In the genomic region with DNA sequence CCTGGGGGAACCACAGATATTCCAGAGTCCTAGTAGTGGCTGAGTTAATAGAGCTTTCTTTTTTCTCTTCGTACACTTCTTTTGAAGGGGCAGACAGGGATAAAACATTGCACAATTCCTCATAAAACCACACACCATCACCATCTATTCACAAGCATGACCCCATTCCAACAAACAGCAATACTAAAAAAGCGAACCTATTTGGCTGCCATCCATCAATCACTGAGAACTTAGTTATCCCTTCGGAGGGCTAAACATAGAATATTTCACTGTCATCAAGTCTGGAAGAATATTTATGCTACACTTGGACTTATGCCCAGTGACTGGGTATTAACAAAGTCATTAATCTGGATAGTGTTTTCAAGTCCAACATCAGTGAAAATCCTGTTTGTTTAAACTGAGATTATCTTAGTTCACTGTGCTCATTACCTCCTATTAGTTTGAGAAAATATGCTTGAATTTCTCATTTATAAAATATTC, we compare ENCODE assay signal across 14 cellular contexts.
A peak's percentile ranks its signal among the peaks of the same experiment; 100 is the strongest.
DNase-seq lines count a peak whose midpoint lies in the region; ATAC-seq, FAIRE-seq and TF ChIP-seq lines count a peak whose summit lies in the region.
"Had no signal": no experiment of that assay in that cellular context is flagged by ENCODE, and none has a peak within 500 bp of the region (broad histone marks: within the 10 kb centered on the region; RNA-seq: fewer than 3 reads in every experiment).

No MANE protein-coding gene starts in this region.

- H3K4me3 Mint-ChIP-seq in activated T-helper 1 cell treated with anti-CD3 and anti-CD28 coated beads, Interleukin-12 subunit alpha, Interleukin-12 subunit beta, Interleukin-2, Interleukin-4 antibody, amounts not matched to agents 30 ng/mL and 10 ng/mL and 1 ng/mL, durations not matched to agents 14 hours and 24 hours and 36 hours = no peak overlapping the region
- H3K4me3 Mint-ChIP-seq in stimulated activated effector memory CD8-positive, alpha-beta T cell treated with anti-CD3 and anti-CD28 coated beads, Interleukin-12 subunit alpha, Interleukin-12 subunit beta, amount 100 ng/mL, for 72 hours = no peak overlapping the region
- H3K4me3 Mint-ChIP-seq: activated CD4-positive, alpha-beta memory T cell treated with anti-CD3 and anti-CD28 coated beads, Interleukin-2, amount 10 ng/mL, durations not matched to agents 7 days and 5 days; naive B cell had no signal

- peaks cover 6% of the 10 kb centered on the region for H3K4me1 Mint-ChIP-seq in activated T-helper 1 cell treated with anti-CD3 and anti-CD28 coated beads, Interleukin-12 subunit alpha, Interleukin-12 subunit beta, Interleukin-2, Interleukin-4 antibody, amounts not matched to agents 30 ng/mL and 10 ng/mL and 1 ng/mL, durations not matched to agents 14 hours and 24 hours and 36 hours (ENCODE audit: low read depth)
- H3K4me1 Mint-ChIP-seq in stimulated activated effector memory CD8-positive, alpha-beta T cell treated with anti-CD3 and anti-CD28 coated beads, Interleukin-12 subunit alpha, Interleukin-12 subunit beta, amount 100 ng/mL, for 72 hours = no peaks in the 10 kb centered on the region
- H3K4me1 Mint-ChIP-seq: naive B cell had no signal

- no peaks in the 10 kb centered on the region for H3K36me3 Mint-ChIP-seq in activated T-helper 1 cell treated with anti-CD3 and anti-CD28 coated beads, Interleukin-12 subunit alpha, Interleukin-12 subunit beta, Interleukin-2, Interleukin-4 antibody, amounts not matched to agents 30 ng/mL and 10 ng/mL and 1 ng/mL, durations not matched to agents 14 hours and 24 hours and 36 hours (ENCODE audit: low read depth)
- no peaks in the 10 kb centered on the region for H3K36me3 Mint-ChIP-seq in stimulated activated effector memory CD8-positive, alpha-beta T cell treated with anti-CD3 and anti-CD28 coated beads, Interleukin-12 subunit alpha, Interleukin-12 subunit beta, amount 100 ng/mL, for 72 hours
- H3K36me3 Mint-ChIP-seq: naive B cell had no signal

- peak; percentile 13 for ATAC-seq in foreskin keratinocyte
- no peak for ATAC-seq in stimulated activated effector memory CD8-positive, alpha-beta T cell treated with anti-CD3 and anti-CD28 coated beads, Interleukin-12 subunit alpha, Interleukin-12 subunit beta, amount 100 ng/mL, for 72 hours

- FAIRE-seq in small intestine (lab: Jason Lieb, UNC) = no peak

- no peaks in the 10 kb centered on the region for H3K27me3 ChIP-seq in foreskin keratinocyte
- H3K27me3 ChIP-seq in small intestine (ENCODE audit: control insufficient read depth in 2 of 2, insufficient read depth in 2 of 2, low read length in 2 of 2) = no peaks in the 10 kb centered on the region
- H3K27me3 ChIP-seq: testis had no signal

- POLR2A ChIA-PET in HEK293 (lab: Yijun Ruan, JAX) = no interaction called here

- H3K9me3 Mint-ChIP-seq in activated T-helper 1 cell treated with anti-CD3 and anti-CD28 coated beads, Interleukin-12 subunit alpha, Interleukin-12 subunit beta, Interleukin-2, Interleukin-4 antibody, amounts not matched to agents 30 ng/mL and 10 ng/mL and 1 ng/mL, durations not matched to agents 14 hours and 24 hours and 36 hours = no peaks in the 10 kb centered on the region
- no peaks in the 10 kb centered on the region for H3K9me3 Mint-ChIP-seq in stimulated activated effector memory CD8-positive, alpha-beta T cell treated with anti-CD3 and anti-CD28 coated beads, Interleukin-12 subunit alpha, Interleukin-12 subunit beta, amount 100 ng/mL, for 72 hours
- H3K9me3 Mint-ChIP-seq: activated CD4-positive, alpha-beta memory T cell treated with anti-CD3 and anti-CD28 coated beads, Interleukin-2, amount 10 ng/mL, durations not matched to agents 7 days and 5 days had no signal

- H3K9me3 ChIP-seq in HEK293 (ENCODE audit: control insufficient read depth, insufficient read depth, low read depth, low read length) (no peaks in the 10 kb centered on the region), small intestine (ENCODE audit: control insufficient read depth, low read depth) (no peaks in the 10 kb centered on the region)
- H3K9me3 ChIP-seq: testis had no signal

- H3K27ac Mint-ChIP-seq in activated T-helper 1 cell treated with anti-CD3 and anti-CD28 coated beads, Interleukin-12 subunit alpha, Interleukin-12 subunit beta, Interleukin-2, Interleukin-4 antibody, amounts not matched to agents 30 ng/mL and 10 ng/mL and 1 ng/mL, durations not matched to agents 14 hours and 24 hours and 36 hours = no peak overlapping the region
- H3K27ac Mint-ChIP-seq in stimulated activated effector memory CD8-positive, alpha-beta T cell treated with anti-CD3 and anti-CD28 coated beads, Interleukin-12 subunit alpha, Interleukin-12 subunit beta, amount 100 ng/mL, for 72 hours = no peak overlapping the region
- H3K27ac Mint-ChIP-seq: activated CD4-positive, alpha-beta memory T cell treated with anti-CD3 and anti-CD28 coated beads, Interleukin-2, amount 10 ng/mL, durations not matched to agents 7 days and 5 days; naive B cell had no signal

- H3K27me3 Mint-ChIP-seq in activated T-helper 1 cell treated with anti-CD3 and anti-CD28 coated beads, Interleukin-12 subunit alpha, Interleukin-12 subunit beta, Interleukin-2, Interleukin-4 antibody, amounts not matched to agents 30 ng/mL and 10 ng/mL and 1 ng/mL, durations not matched to agents 14 hours and 24 hours and 36 hours (ENCODE audit: insufficient read depth) = no peaks in the 10 kb centered on the region
- H3K27me3 Mint-ChIP-seq: activated CD4-positive, alpha-beta memory T cell treated with anti-CD3 and anti-CD28 coated beads, Interleukin-2, amount 10 ng/mL, durations not matched to agents 7 days and 5 days; naive B cell had no signal

- H3K36me3 ChIP-seq in HEK293 (ENCODE audit: control insufficient read depth in 2 of 2, insufficient read depth in 1 of 2, low read length in 2 of 2) (no peaks in the 10 kb centered on the region), small intestine (ENCODE audit: control insufficient read depth in 2 of 2, insufficient read depth in 2 of 2, low read length in 2 of 2) (peaks cover 0 to 2% of the 10 kb centered on the region in 2 donors)

- DNase-seq in SHP77 treated with DMSO at 0.1 percent for 48 hours (lab: John Stamatoyannopoulos, UW) (peak; percentile 43), foreskin keratinocyte (peak in 1 of 2 donors; percentile 18), small intestine (peak; percentile 4), SW480 (ENCODE audit: low spot score) (no peak), KG1 (lab: John Stamatoyannopoulos, UW) (no peak)
- no peak for DNase-seq in activated T-helper 1 cell treated with anti-CD3 and anti-CD28 coated beads, Interleukin-12 subunit alpha, Interleukin-12 subunit beta, Interleukin-2, Interleukin-4 antibody, amounts not matched to agents 30 ng/mL and 10 ng/mL and 1 ng/mL, durations not matched to agents 14 hours and 24 hours and 36 hours (ENCODE audit: low spot score)
- no peak for DNase-seq in stimulated activated effector memory CD8-positive, alpha-beta T cell treated with anti-CD3 and anti-CD28 coated beads, Interleukin-12 subunit alpha, Interleukin-12 subunit beta, amount 100 ng/mL, for 72 hours (ENCODE audit: low spot score in 2 of 2)
- DNase-seq: activated CD4-positive, alpha-beta memory T cell treated with anti-CD3 and anti-CD28 coated beads, Interleukin-2, amount 10 ng/mL, durations not matched to agents 7 days and 5 days; anterior cingulate cortex; head of caudate nucleus; naive B cell; NCI-H1092; testis had no signal

- WGBS in small intestine, 3 donors = 27 to 46% (median 29%) methylated on average over 3 of the region's 3 CpGs

- no peak for TF ChIP-seq CTCF in HEK293 (tag by site-specific recombination; IDR thresholded peaks at IDR 0.05)
- TF ChIP-seq CTCF in foreskin keratinocyte (conservative IDR thresholded peaks at IDR 0.05) = no peak

- H3K4me1 ChIP-seq in HEK293 (ENCODE audit: control insufficient read depth, insufficient read depth, low read length) (peaks cover 13% of the 10 kb centered on the region), foreskin keratinocyte (peaks cover 10% of the 10 kb centered on the region), small intestine (ENCODE audit: control insufficient read depth in 2 of 2, insufficient read depth in 1 of 2, low read depth in 1 of 2, low read length in 1 of 2) (no peaks in the 10 kb centered on the region)
- H3K4me1 ChIP-seq: testis had no signal

- intact Hi-C loops in activated T-helper 1 cell treated with anti-CD3 and anti-CD28 coated beads, Interleukin-12 subunit alpha, Interleukin-12 subunit beta, Interleukin-2, Interleukin-4 antibody, amounts not matched to agents 30 ng/mL and 10 ng/mL and 1 ng/mL, durations not matched to agents 14 hours and 24 hours and 36 hours (cut with micrococcal nuclease) = no loop called here

- CTCF ChIA-PET in HEK293 (lab: Yijun Ruan, JAX) = no interaction called here

- H3K4me3 ChIP-seq in HEK293 (ENCODE audit: low read depth, low read length) (no peak overlapping the region), small intestine (ENCODE audit: low read depth in 1 of 2, low read length in 2 of 2) (no peak overlapping the region)
- H3K4me3 ChIP-seq: testis had no signal

- H3K27ac ChIP-seq in HEK293 (ENCODE audit: extremely low read depth, low read depth, low read length) (peak overlapping the region; percentile 72), foreskin keratinocyte (no peak overlapping the region), small intestine (ENCODE audit: low read depth in 1 of 2, low read length in 1 of 2) (no peak overlapping the region)
- H3K27ac ChIP-seq: testis had no signal

TF ChIP-seq in HEK293, 187 proteins besides CTCF, POLR2A, EP300 and RAD21 (continues in another document):
- TF ChIP-seq ZNF549 (tag by site-specific recombination; IDR thresholded peaks at IDR 0.05) (no peak), ZNF544 (tag by site-specific recombination; IDR thresholded peaks at IDR 0.05) (no peak), ZNF335 (tag by site-specific recombination; conservative IDR thresholded peaks at IDR 0.05) (no peak), GFI1B (tag by site-specific recombination; IDR thresholded peaks at IDR 0.05) (peak; percentile 89), BCL11B (tag by site-specific recombination; IDR thresholded peaks at IDR 0.05; ENCODE audit: low read depth) (no peak), ZNF174 (tag by site-specific recombination; IDR thresholded peaks at IDR 0.05) (no peak), ZNF670 (tag by site-specific recombination; IDR thresholded peaks at IDR 0.05; ENCODE audit: low read depth) (no peak)
- TF ChIP-seq, protein P1, sequence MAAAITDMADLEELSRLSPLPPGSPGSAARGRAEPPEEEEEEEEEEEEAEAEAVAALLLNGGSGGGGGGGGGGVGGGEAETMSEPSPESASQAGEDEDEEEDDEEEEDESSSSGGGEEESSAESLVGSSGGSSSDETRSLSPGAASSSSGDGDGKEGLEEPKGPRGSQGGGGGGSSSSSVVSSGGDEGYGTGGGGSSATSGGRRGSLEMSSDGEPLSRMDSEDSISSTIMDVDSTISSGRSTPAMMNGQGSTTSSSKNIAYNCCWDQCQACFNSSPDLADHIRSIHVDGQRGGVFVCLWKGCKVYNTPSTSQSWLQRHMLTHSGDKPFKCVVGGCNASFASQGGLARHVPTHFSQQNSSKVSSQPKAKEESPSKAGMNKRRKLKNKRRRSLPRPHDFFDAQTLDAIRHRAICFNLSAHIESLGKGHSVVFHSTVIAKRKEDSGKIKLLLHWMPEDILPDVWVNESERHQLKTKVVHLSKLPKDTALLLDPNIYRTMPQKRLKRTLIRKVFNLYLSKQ (tag by site-specific recombination; IDR thresholded peaks at IDR 0.05; ENCODE audit: borderline replicate concordance) = no peak

Comparison
In these comparisons a context has a peak if more than half of its experiments do, and no peak if none do; other contexts are left out.
1. DNase-seq: peak in SHP77 treated with DMSO at 0.1 percent for 48 hours (single experiment) and small intestine (single experiment); none in activated T-helper 1 cell treated with anti-CD3 and anti-CD28 coated beads, Interleukin-12 subunit alpha, Interleukin-12 subunit beta, Interleukin-2, Interleukin-4 antibody, amounts not matched to agents 30 ng/mL and 10 ng/mL and 1 ng/mL, durations not matched to agents 14 hours and 24 hours and 36 hours (single experiment), SW480 (single experiment), stimulated activated effector memory CD8-positive, alpha-beta T cell treated with anti-CD3 and anti-CD28 coated beads, Interleukin-12 subunit alpha, Interleukin-12 subunit beta, amount 100 ng/mL, for 72 hours (0 of 2) and KG1 (single experiment).